Comparison of ENCODE assay signal across 8 cellular contexts in genomic region chr13:100715604-100716003, GRCh38.
"Had no signal": no experiment of that assay in that cellular context is flagged by ENCODE, and none has a peak within 500 bp of the region (broad histone marks: within the 10 kb centered on the region; RNA-seq: fewer than 3 reads in every experiment).

No MANE protein-coding gene starts in this region.

- FAIRE-seq: G401.6, GM12878, GM12891, GM12892, GM18507, GM19239 had no signal

- ATAC-seq: GM12878 had no signal

- DNase-seq: GDM1, GF-D8 had no signal

- H3K4me3 ChIP-seq: GM12878 had no signal
